Comparison of ENCODE assay signal across 11 cellular contexts in genomic region chr16:20906225-20906870, GRCh38. TPM values are rescaled to one million over a fixed set of nuclear protein-coding genes. Genes with fewer than 3 reads are reported as not detected.
DNase-seq lines count a peak whose midpoint lies in the region; ATAC-seq and TF ChIP-seq lines count a peak whose summit lies in the region.
"Had no signal": no experiment of that assay in that cellular context is flagged by ENCODE, and none has a peak within 500 bp of the region (broad histone marks: within the 10 kb centered on the region; RNA-seq: fewer than 3 reads in every experiment).

No MANE protein-coding gene starts in this region.

- TF ChIP-seq CTCF in astrocyte of the spinal cord (IDR thresholded peaks at IDR 0.05; ENCODE audit: low read depth, low read length) (no peak), spleen (IDR thresholded peaks at IDR 0.05 in 8 of 11, conservative IDR thresholded peaks at IDR 0.05 in 3 of 11) (no peak), testis (IDR thresholded peaks at IDR 0.05) (no peak)

- H3K4me3 ChIP-seq in astrocyte of the spinal cord (ENCODE audit: low read depth, low read length) (no peak overlapping the region), right cardiac atrium (ENCODE audit: low read length) (no peak overlapping the region), spleen (no peak overlapping the region), testis (no peak overlapping the region)

- peaks cover 23% of the 10 kb centered on the region for H3K4me1 ChIP-seq in right cardiac atrium (ENCODE audit: control insufficient read depth, insufficient read depth, low read length)
- peaks cover 34 to 92% (median 72%) of the 10 kb centered on the region in 6 donors for H3K4me1 ChIP-seq in spleen
- H3K4me1 ChIP-seq in testis = peaks cover 27% of the 10 kb centered on the region

- no peaks in the 10 kb centered on the region for H3K9me3 Mint-ChIP-seq in activated naive CD4-positive, alpha-beta T cell treated with anti-CD3 and anti-CD28 coated beads, Interleukin-2, amount 50 U/mL, for 72 hours
- H3K9me3 Mint-ChIP-seq: activated T-helper 1 cell treated with anti-CD3 and anti-CD28 coated beads, Interleukin-12 subunit alpha, Interleukin-12 subunit beta, Interleukin-2, Interleukin-4 antibody, amounts not matched to agents 30 ng/mL and 10 ng/mL and 1 ng/mL, durations not matched to agents 14 hours and 24 hours and 36 hours; H9 had no signal

- H3K27me3 ChIP-seq in right cardiac atrium (ENCODE audit: control insufficient read depth, insufficient read depth) (no peaks in the 10 kb centered on the region), spleen (replicated peaks in 1 of 7) (no peaks in the 10 kb centered on the region), testis (no peaks in the 10 kb centered on the region)

- no peak overlapping the region for H3K27ac Mint-ChIP-seq in activated naive CD4-positive, alpha-beta T cell treated with anti-CD3 and anti-CD28 coated beads, Interleukin-2, amount 50 U/mL, for 72 hours
- H3K27ac Mint-ChIP-seq: H9 had no signal

- in situ Hi-C loops in astrocyte of the spinal cord (cut with HindIII; ENCODE audit: low sequenced_read_pairs) = no loop called here

- H3K9me3 ChIP-seq in right cardiac atrium (ENCODE audit: control insufficient read depth, low read length) = no peaks in the 10 kb centered on the region
- H3K9me3 ChIP-seq in spleen = no peaks in the 10 kb centered on the region
- H3K9me3 ChIP-seq in testis = no peaks in the 10 kb centered on the region

- ATAC-seq in right cardiac atrium (peak; percentile 47 to 59), GM21717 (IDR thresholded peaks at IDR 0.05; ENCODE audit: unreplicated experiment) (no peak), GM21619 (IDR thresholded peaks at IDR 0.05; ENCODE audit: unreplicated experiment) (no peak)
- ATAC-seq in activated naive CD4-positive, alpha-beta T cell treated with anti-CD3 and anti-CD28 coated beads, Interleukin-2, amount 50 U/mL, for 72 hours = no peak

- intact Hi-C loops in right cardiac atrium (cut with DNase I) (loop anchor here (5.0 to 10.0 kb wide), 2 partner anchors 52 to 54 kb away; no protein-coding TSS in a partner anchor), spleen (cut with DNase I; ENCODE audit: low total_unique reads) (no loop called here), testis (cut with DNase I; ENCODE audit: low total_unique reads) (loop anchor here (10.0 kb wide), 1 partner anchor 52 kb away; no protein-coding TSS in a partner anchor)

- H3K27ac ChIP-seq in right cardiac atrium (ENCODE audit: low read length) (peak overlapping the region; percentile 94), spleen (peak overlapping the region in 7 of 8 donors; percentile 16 to 99 (median 96)), testis (peak overlapping the region in 1 of 2 donors; percentile 80)
- H3K27ac ChIP-seq: KMS-11 had no signal

- TF ChIP-seq POLR2A in spleen (IDR thresholded peaks at IDR 0.05) = no peak
- TF ChIP-seq POLR2A in testis (IDR thresholded peaks at IDR 0.05) = no peak

- peaks cover 9 to 21% of the 10 kb centered on the region in 2 donors for H3K36me3 Mint-ChIP-seq in activated naive CD4-positive, alpha-beta T cell treated with anti-CD3 and anti-CD28 coated beads, Interleukin-2, amount 50 U/mL, for 72 hours

- peak; percentile 91 for DNase-seq in HCEC 1CT
- DNase-seq in astrocyte of the spinal cord (ENCODE audit: low read depth, low spot score) = peak; percentile 88
- no peak for DNase-seq in right cardiac atrium
- no peak for DNase-seq in spleen
- DNase-seq in testis = no peak
- DNase-seq in activated naive CD4-positive, alpha-beta T cell treated with anti-CD3 and anti-CD28 coated beads, Interleukin-2, amount 50 U/mL, for 72 hours (ENCODE audit: low spot score in 2 of 2) = no peak
- DNase-seq: H9 had no signal

- 66% methylated on average over 2 of the region's 2 CpGs for WGBS in right cardiac atrium
- 77 to 86% (median 83%) methylated on average over 2 of the region's 2 CpGs for WGBS in spleen, 5 donors
- 68 to 73% methylated on average over 2 of the region's 2 CpGs for WGBS in testis, 2 donors

- H3K36me3 ChIP-seq in spleen (peaks cover 0 to 7% (median 0%) of the 10 kb centered on the region in 6 donors), testis (ENCODE audit: low read depth, missing control alignments) (no peaks in the 10 kb centered on the region)

RNA-seq across cellular contexts. Expression of gene LYRM1, which starts 5.8 kb away (rescaled TPM):
- total RNA-seq in right cardiac atrium (10 to 100 TPM; 29.5 to 36.4 (median 35.5) TPM), spleen (10 to 100 TPM; 15.3 to 25.4 (median 22.8) TPM), testis (10 to 100 TPM; 30.2 to 43.0 TPM)
- polyA plus RNA-seq in right cardiac atrium (54.8 TPM), spleen (10 to 100 TPM; 35.8 to 47.2 (median 39.4) TPM), testis (ENCODE audit: insufficient read depth, low read depth, low replicate concordance) (87.2 TPM)
- total RNA-seq in activated naive CD4-positive, alpha-beta T cell treated with anti-CD3 and anti-CD28 coated beads, Interleukin-2, amount 50 U/mL, for 72 hours = 10 to 100 TPM; 19.4 to 20.9 TPM

RNA-seq across cellular contexts. Expression of gene DCUN1D3, which starts 6.2 kb away (rescaled TPM):
- total RNA-seq in right cardiac atrium = 10 to 100 TPM in 3 of 4 donors, 1 to 10 TPM in 1; 8.6 to 20.2 (median 11.0) TPM
- polyA plus RNA-seq in right cardiac atrium = 4.7 TPM
- 10 to 100 TPM in 4 of 7 donors, 1 to 10 TPM in 3; 6.8 to 13.7 (median 10.1) TPM for total RNA-seq in spleen
- 1 to 10 TPM; 1.0 to 3.0 (median 1.3) TPM for polyA plus RNA-seq in spleen
- total RNA-seq in testis = 10 to 100 TPM; 15.2 to 16.5 TPM
- 19.5 TPM for polyA plus RNA-seq in testis (ENCODE audit: insufficient read depth, low read depth, low replicate concordance)
- 10 to 100 TPM in 1 of 2 donors, 1 to 10 TPM in 1; 4.2 to 10.9 TPM for total RNA-seq in activated naive CD4-positive, alpha-beta T cell treated with anti-CD3 and anti-CD28 coated beads, Interleukin-2, amount 50 U/mL, for 72 hours

Comparison
In these comparisons a context has a peak if more than half of its experiments do, and no peak if none do; other contexts are left out.
1. DNase-seq: peak in HCEC 1CT (single experiment) and astrocyte of the spinal cord (single experiment); none in right cardiac atrium (0 of 3), spleen (single experiment), testis (single experiment) and activated naive CD4-positive, alpha-beta T cell treated with anti-CD3 and anti-CD28 coated beads, Interleukin-2, amount 50 U/mL, for 72 hours (0 of 2).
2. ATAC-seq: peak in right cardiac atrium (2 of 2); none in GM21717 (single experiment), GM21619 (single experiment) and activated naive CD4-positive, alpha-beta T cell treated with anti-CD3 and anti-CD28 coated beads, Interleukin-2, amount 50 U/mL, for 72 hours (0 of 2).